In the genomic region with DNA sequence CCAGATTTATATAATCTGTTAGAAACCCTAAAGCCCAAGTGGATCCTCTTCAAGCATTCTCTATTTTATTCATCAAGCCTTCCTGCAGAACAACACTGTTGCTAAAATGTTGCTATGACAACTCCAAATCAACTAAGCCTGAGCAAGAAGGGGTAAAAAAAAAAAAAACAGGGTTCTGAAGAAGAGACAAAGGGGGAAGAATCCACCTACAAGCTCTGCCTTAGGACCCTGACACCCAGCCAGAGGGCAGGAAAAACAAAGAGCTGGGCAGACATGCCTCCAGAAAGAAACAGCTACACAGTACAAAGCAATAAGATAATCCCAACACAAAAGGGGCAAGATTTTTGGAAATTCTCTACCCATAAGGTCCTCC, we compare ENCODE assay signal across 9 cellular contexts. TPM values are rescaled to one million over a fixed set of nuclear protein-coding genes. Genes with fewer than 3 reads are reported as not detected.
DNase-seq lines count a peak whose midpoint lies in the region; FAIRE-seq and TF ChIP-seq lines count a peak whose summit lies in the region.
"Had no signal": no experiment of that assay in that cellular context is flagged by ENCODE, and none has a peak within 500 bp of the region (broad histone marks: within the 10 kb centered on the region; RNA-seq: fewer than 3 reads in every experiment).

No MANE protein-coding gene starts in this region.

- FAIRE-seq in GM12891 (lab: Jason Lieb, UNC), result no peak

- peak overlapping the region; percentile 94 for H3K27ac ChIP-seq in C4-2B
- H3K27ac ChIP-seq in effector memory CD4-positive, alpha-beta T cell (ENCODE audit: insufficient read depth, low read length, poor library complexity, severe bottlenecking), result peak overlapping the region; percentile 94

- DNase-seq in MG63, result no peak
- no peak for DNase-seq in effector memory CD4-positive, alpha-beta T cell
- DNase-seq in nephron progenitor cell, result no peak
- DNase-seq in NCI-H1092 (lab: John Stamatoyannopoulos, UW), result no peak
- DNase-seq in GM12891 (ENCODE audit: insufficient read length, low spot score), result no peak
- no peak for DNase-seq in LoVo (ENCODE audit: low spot score)
- no peak for DNase-seq in head of caudate nucleus

- H3K27ac Mint-ChIP-seq in nephron progenitor cell, result peak overlapping the region; percentile 97

- no peaks in the 10 kb centered on the region for H3K27me3 ChIP-seq in MG63
- no peaks in the 10 kb centered on the region for H3K27me3 ChIP-seq in effector memory CD4-positive, alpha-beta T cell (replicated peaks; ENCODE audit: control insufficient read depth, insufficient read depth, low read length, poor library complexity, severe bottlenecking)

- peak overlapping the region; percentile 97 for H3K4me3 Mint-ChIP-seq in nephron progenitor cell

- peaks cover 38% of the 10 kb centered on the region for H3K9me3 Mint-ChIP-seq in nephron progenitor cell

- peaks cover 5% of the 10 kb centered on the region; the same call in 1 of the 2 replicates for H3K9me3 ChIP-seq in MG63
- H3K9me3 ChIP-seq in effector memory CD4-positive, alpha-beta T cell (ENCODE audit: control insufficient read depth, low read length), result no peaks in the 10 kb centered on the region

- TF ChIP-seq POLR2A in GM12891 (IDR thresholded peaks at IDR 0.05; ENCODE audit: low read depth, low read length), result no peak

- peak overlapping the region; percentile 81 for H3K4me3 ChIP-seq in MG63
- peak overlapping the region; percentile 98 for H3K4me3 ChIP-seq in effector memory CD4-positive, alpha-beta T cell (ENCODE audit: insufficient read depth, low read depth, low read length, poor library complexity, severe bottlenecking)

- peaks cover 61% of the 10 kb centered on the region for H3K36me3 Mint-ChIP-seq in nephron progenitor cell (ENCODE audit: low read depth)

- peaks cover 37% of the 10 kb centered on the region for H3K36me3 ChIP-seq in MG63
- H3K36me3 ChIP-seq in effector memory CD4-positive, alpha-beta T cell (ENCODE audit: control insufficient read depth, insufficient read depth, low read length), result peaks cover 56% of the 10 kb centered on the region

- TF ChIP-seq CTCF in C4-2B (conservative IDR thresholded peaks at IDR 0.05) (no peak), nephron progenitor cell (IDR thresholded peaks at IDR 0.05) (no peak)

- intact Hi-C loops in head of caudate nucleus (cut with DNase I), result loop anchor here (2.0 kb wide), 1 partner anchor 52 kb away; no protein-coding TSS in a partner anchor

- peaks cover 11% of the 10 kb centered on the region for H3K4me1 ChIP-seq in effector memory CD4-positive, alpha-beta T cell (ENCODE audit: control insufficient read depth, insufficient read depth, low read length, poor library complexity, severe bottlenecking)

- peaks cover 29% of the 10 kb centered on the region for H3K27me3 Mint-ChIP-seq in nephron progenitor cell (ENCODE audit: low read depth, poor library complexity)

- peaks cover 28% of the 10 kb centered on the region for H3K4me1 Mint-ChIP-seq in nephron progenitor cell

TF ChIP-seq in GM12891, 5 proteins besides CTCF, POLR2A, EP300 and RAD21:
- no peak for TF ChIP-seq POU2F2 (IDR thresholded peaks at IDR 0.05; ENCODE audit: low read depth, low read length)
- no peak for TF ChIP-seq TAF1 (IDR thresholded peaks at IDR 0.05; ENCODE audit: low read depth, low read length)
- no peak for TF ChIP-seq POLR2AphosphoS5 (IDR thresholded peaks at IDR 0.05; ENCODE audit: low read depth, low read length)
- no peak for TF ChIP-seq PAX5 (IDR thresholded peaks at IDR 0.05; ENCODE audit: insufficient read depth, low read length, severe bottlenecking)
- no peak for TF ChIP-seq SPI1 (IDR thresholded peaks at IDR 0.05; ENCODE audit: low read depth, low read length)

RNA-seq across cellular contexts. Expression of a gene that starts 1.3 kb away (rescaled TPM):
- total RNA-seq in MG63 (2014; rRNA removed; shearing (Covaris generic); ENCODE audit: low replicate concordance), result 102 and 103 TPM in 2 replicates
- 47.6 TPM for polyA plus RNA-seq in GM12891 (2012; ENCODE audit: low read depth, missing spikeins)

RNA-seq across cellular contexts. Expression of a gene that starts 5.8 kb away (rescaled TPM):
- total RNA-seq in MG63 (2014; rRNA removed; shearing (Covaris generic); ENCODE audit: low replicate concordance), result not detected in 2 replicates
- polyA plus RNA-seq in GM12891 (2012; ENCODE audit: low read depth, missing spikeins), result 157 TPM

RNA-seq across cellular contexts. Expression of a gene that starts 23.6 kb away (rescaled TPM):
- total RNA-seq in MG63 (2014; rRNA removed; shearing (Covaris generic); ENCODE audit: low replicate concordance), result 0.22 and 1.7 TPM in 2 replicates
- polyA plus RNA-seq in GM12891 (2012; ENCODE audit: low read depth, missing spikeins), result 27.8 TPM

RNA-seq across cellular contexts. Expression of a gene that starts 25.2 kb away (rescaled TPM):
- not detected in 2 replicates for total RNA-seq in MG63 (2014; rRNA removed; shearing (Covaris generic); ENCODE audit: low replicate concordance)
- 78.2 TPM for polyA plus RNA-seq in GM12891 (2012; ENCODE audit: low read depth, missing spikeins)
- total RNA-seq: dermis microvascular lymphatic vessel endothelial cell had no signal

RNA-seq across cellular contexts. Expression of a gene that starts 44.8 kb away (rescaled TPM):
- total RNA-seq in MG63 (2014; rRNA removed; shearing (Covaris generic); ENCODE audit: low replicate concordance), result not detected in 2 replicates
- polyA plus RNA-seq in GM12891 (2012; ENCODE audit: low read depth, missing spikeins), result 0.28 TPM
